ENCODE assay signal across 14 cellular contexts in the genomic region with DNA sequence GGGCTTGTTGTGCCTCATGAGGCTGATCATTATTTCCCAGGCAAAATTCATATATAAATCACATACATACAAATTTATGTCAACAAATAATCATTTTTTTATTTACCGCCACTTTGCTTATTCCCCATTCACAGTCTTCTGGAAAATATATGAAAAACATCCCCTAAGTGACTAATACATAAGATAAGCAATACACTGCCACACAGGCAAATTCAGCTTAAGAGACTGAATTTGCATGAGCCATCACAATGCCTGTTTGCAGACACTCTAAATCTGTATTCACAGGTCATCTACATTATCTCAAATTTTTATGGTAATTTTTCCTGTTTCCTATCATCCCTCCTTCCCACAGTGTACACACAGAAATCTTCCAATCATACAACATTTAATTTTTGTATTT. TPM values are rescaled to one million over a fixed set of nuclear protein-coding genes. Genes with fewer than 3 reads are reported as not detected.
DNase-seq lines count a peak whose midpoint lies in the region; ATAC-seq and TF ChIP-seq lines count a peak whose summit lies in the region.
"Had no signal": no experiment of that assay in that cellular context is flagged by ENCODE, and none has a peak within 500 bp of the region (broad histone marks: within the 10 kb centered on the region; RNA-seq: fewer than 3 reads in every experiment).

No MANE protein-coding gene starts in this region.

- no peaks in the 10 kb centered on the region for H3K36me3 ChIP-seq in esophagus squamous epithelium
- H3K36me3 ChIP-seq: adrenal gland, colonic mucosa had no signal

- peak overlapping the region; percentile 69 to 86 (median 78) for H3K27ac ChIP-seq in esophagus squamous epithelium
- H3K27ac ChIP-seq: adrenal gland, colonic mucosa had no signal

- no peak overlapping the region for H3K4me3 Mint-ChIP-seq in activated naive CD8-positive, alpha-beta T cell
- H3K4me3 Mint-ChIP-seq in activated naive CD8-positive, alpha-beta T cell treated with anti-CD3 and anti-CD28 coated beads for 36 hours = no peak overlapping the region
- H3K4me3 Mint-ChIP-seq in T-helper 17 cell (peak overlapping the region; percentile 47), type B pancreatic cell (peak overlapping the region; percentile 70)

- H3K27me3 Mint-ChIP-seq in activated naive CD8-positive, alpha-beta T cell = no peaks in the 10 kb centered on the region
- no peaks in the 10 kb centered on the region for H3K27me3 Mint-ChIP-seq in activated naive CD8-positive, alpha-beta T cell treated with anti-CD3 and anti-CD28 coated beads for 36 hours
- no peaks in the 10 kb centered on the region for H3K27me3 Mint-ChIP-seq in T-helper 17 cell
- no peaks in the 10 kb centered on the region for H3K27me3 Mint-ChIP-seq in type B pancreatic cell

- peaks cover 2% of the 10 kb centered on the region for H3K36me3 Mint-ChIP-seq in activated naive CD8-positive, alpha-beta T cell
- H3K36me3 Mint-ChIP-seq in activated naive CD8-positive, alpha-beta T cell treated with anti-CD3 and anti-CD28 coated beads for 36 hours = peaks cover 22% of the 10 kb centered on the region
- peaks cover 2% of the 10 kb centered on the region for H3K36me3 Mint-ChIP-seq in T-helper 17 cell (ENCODE audit: low read depth)
- no peaks in the 10 kb centered on the region for H3K36me3 Mint-ChIP-seq in type B pancreatic cell

- 85 to 88% methylated on average over 1 of the region's 1 CpG for WGBS in esophagus squamous epithelium, 2 donors

- H3K9me3 ChIP-seq in T-helper 17 cell (ENCODE audit: control insufficient read depth, low read length, poor library complexity, severe bottlenecking) = no peaks in the 10 kb centered on the region
- no peaks in the 10 kb centered on the region for H3K9me3 ChIP-seq in esophagus squamous epithelium
- H3K9me3 ChIP-seq: adrenal gland, colonic mucosa had no signal

- in situ Hi-C loops in GM13976 (cut with MboI; ENCODE audit: low sequenced_read_pairs, unreplicated experiment) = no loop called here

- no peak for DNase-seq in activated naive CD8-positive, alpha-beta T cell treated with anti-CD3 and anti-CD28 coated beads for 36 hours
- no peak for DNase-seq in T-helper 17 cell
- no peak for DNase-seq in esophagus squamous epithelium (lab: John Stamatoyannopoulos, UW)
- no peak for DNase-seq in type B pancreatic cell (ENCODE audit: extremely low spot score, unreplicated experiment)
- DNase-seq in GM13976 (ENCODE audit: low spot score) = no peak
- no peak for DNase-seq in head of caudate nucleus
- no peak for DNase-seq in NCI-H446 (lab: John Stamatoyannopoulos, UW)
- DNase-seq: adrenal gland; colonic mucosa; HCEC 1CT; stimulated activated CD4-positive, alpha-beta T cell treated with anti-CD3 and anti-CD28 coated beads, Interleukin-2, amount 100 ng/mL, for 48 hours; T-helper 9 cell had no signal

- TF ChIP-seq CTCF in esophagus squamous epithelium (IDR thresholded peaks at IDR 0.05) (no peak), type B pancreatic cell (conservative IDR thresholded peaks at IDR 0.05) (no peak), GM13976 (IDR thresholded peaks at IDR 0.05; ENCODE audit: borderline replicate concordance, control extremely low read depth, extremely low read depth, insufficient read depth, missing control alignments) (no peak)

- ATAC-seq in T-helper 17 cell = no peak
- ATAC-seq: Panc1 had no signal

- H3K9me3 Mint-ChIP-seq in activated naive CD8-positive, alpha-beta T cell (ENCODE audit: low read depth) = no peaks in the 10 kb centered on the region
- peaks cover 2% of the 10 kb centered on the region for H3K9me3 Mint-ChIP-seq in activated naive CD8-positive, alpha-beta T cell treated with anti-CD3 and anti-CD28 coated beads for 36 hours
- H3K9me3 Mint-ChIP-seq in type B pancreatic cell = peaks cover 4% of the 10 kb centered on the region

- peak overlapping the region; percentile 75 for H3K27ac Mint-ChIP-seq in activated naive CD8-positive, alpha-beta T cell
- H3K27ac Mint-ChIP-seq in activated naive CD8-positive, alpha-beta T cell treated with anti-CD3 and anti-CD28 coated beads for 36 hours = no peak overlapping the region
- H3K27ac Mint-ChIP-seq in T-helper 17 cell = peak overlapping the region; percentile 92
- H3K27ac Mint-ChIP-seq in type B pancreatic cell = peak overlapping the region; percentile 93

- H3K4me1 Mint-ChIP-seq in activated naive CD8-positive, alpha-beta T cell (ENCODE audit: low read depth) = peaks cover 77% of the 10 kb centered on the region
- peaks cover 76% of the 10 kb centered on the region for H3K4me1 Mint-ChIP-seq in activated naive CD8-positive, alpha-beta T cell treated with anti-CD3 and anti-CD28 coated beads for 36 hours
- H3K4me1 Mint-ChIP-seq in T-helper 17 cell = peaks cover 63% of the 10 kb centered on the region
- peaks cover 26% of the 10 kb centered on the region for H3K4me1 Mint-ChIP-seq in type B pancreatic cell (ENCODE audit: unreplicated experiment)

- intact Hi-C loops in esophagus squamous epithelium (cut with DNase I) (no loop called here), head of caudate nucleus (cut with DNase I) (no loop called here)

- peaks cover 7 to 83% (median 50%) of the 10 kb centered on the region in 3 donors for H3K4me1 ChIP-seq in esophagus squamous epithelium
- H3K4me1 ChIP-seq: adrenal gland had no signal

- H3K27me3 ChIP-seq in esophagus squamous epithelium = no peaks in the 10 kb centered on the region
- H3K27me3 ChIP-seq: adrenal gland, colonic mucosa had no signal

- TF ChIP-seq POLR2A in esophagus squamous epithelium (IDR thresholded peaks at IDR 0.05) = no peak

- H3K4me3 ChIP-seq in esophagus squamous epithelium = no peak overlapping the region
- H3K4me3 ChIP-seq: adrenal gland, colonic mucosa had no signal

RNA-seq across cellular contexts. Expression of a gene that starts 13.2 kb away (rescaled TPM):
- 10 to 100 TPM; 40.8 to 44.1 TPM for total RNA-seq in activated naive CD8-positive, alpha-beta T cell treated with anti-CD3 and anti-CD28 coated beads for 36 hours
- total RNA-seq in T-helper 17 cell = 10 to 100 TPM; 54.8 to 54.9 TPM
- 10 to 100 TPM in 3 of 4 donors, 1 to 10 TPM in 1; 8.9 to 22.6 (median 13.7) TPM for total RNA-seq in esophagus squamous epithelium
- total RNA-seq in type B pancreatic cell (ENCODE audit: low replicate concordance) = 18.3 and 43.7 TPM in 2 replicates

Comparison
In these comparisons a context has a peak if more than half of its experiments do, and no peak if none do; other contexts are left out.
1. H3K4me3 Mint-ChIP-seq: peak in T-helper 17 cell (single experiment) and type B pancreatic cell (single experiment); none in activated naive CD8-positive, alpha-beta T cell (single experiment) and activated naive CD8-positive, alpha-beta T cell treated with anti-CD3 and anti-CD28 coated beads for 36 hours (single experiment).